8 cellular contexts compared by ENCODE assay signal in the genomic region with DNA sequence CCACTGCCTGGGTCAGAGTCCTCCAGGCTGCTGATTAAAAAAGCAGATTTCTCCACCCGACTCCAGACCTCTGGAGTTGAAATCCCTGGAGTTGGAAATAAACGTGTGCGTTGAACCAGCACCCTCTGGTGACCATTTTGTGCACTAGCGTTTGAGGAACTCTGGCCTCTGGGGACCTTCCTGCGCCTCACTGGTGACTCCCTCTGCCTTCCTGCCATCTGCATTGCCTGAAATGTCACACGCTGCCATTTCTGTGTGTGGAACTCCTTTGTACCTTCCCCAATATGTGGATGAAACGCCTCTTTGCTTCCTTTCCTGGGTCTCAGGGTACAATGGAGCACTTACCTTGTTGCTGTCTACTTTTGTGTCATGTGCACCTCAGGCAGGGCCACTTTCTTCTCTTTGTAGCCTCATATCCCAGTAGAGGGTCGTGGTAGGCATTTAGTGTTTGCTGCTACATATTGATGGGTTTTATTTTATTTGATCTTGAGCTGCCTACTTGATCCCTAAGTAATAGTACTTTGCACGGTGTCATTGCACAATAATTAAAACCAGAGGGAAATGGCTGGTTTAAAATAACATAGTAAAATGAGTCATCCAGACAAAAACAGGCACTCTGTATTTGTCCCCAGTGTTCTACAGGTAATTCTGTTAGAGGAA. TPM values are rescaled to one million over a fixed set of nuclear protein-coding genes. Genes with fewer than 3 reads are reported as not detected.
A peak's percentile ranks its signal among the peaks of the same experiment; 100 is the strongest.
DNase-seq lines count a peak whose midpoint lies in the region; ATAC-seq, FAIRE-seq and TF ChIP-seq lines count a peak whose summit lies in the region.

No MANE protein-coding gene starts in this region.

- H3K36me3 ChIP-seq in HAP-1 (replicated peaks) (no peaks in the 10 kb centered on the region), gastroesophageal sphincter (no peaks in the 10 kb centered on the region)

- H3K27ac ChIP-seq in gastroesophageal sphincter: no peak overlapping the region

- H3K4me3 ChIP-seq in HAP-1 (no peak overlapping the region), gastroesophageal sphincter (no peak overlapping the region)

- in situ Hi-C loops in HAP-1 (cut with MboI; ENCODE audit: low sequenced_read_pairs): loop anchor here (25.0 kb wide), 1 partner anchor 234 kb away; a partner anchor contains a TSS

- H3K27me3 ChIP-seq in HAP-1 (ENCODE audit: low read depth): no peaks in the 10 kb centered on the region
- no peaks in the 10 kb centered on the region for H3K27me3 ChIP-seq in gastroesophageal sphincter

- H3K4me1 ChIP-seq in HAP-1 (peaks cover 8% of the 10 kb centered on the region), gastroesophageal sphincter (peaks cover 0 to 7% (median 4%) of the 10 kb centered on the region in 3 donors)

- no peak for TF ChIP-seq EP300 in gastroesophageal sphincter (IDR thresholded peaks at IDR 0.05)

- TF ChIP-seq POLR2A in gastroesophageal sphincter (IDR thresholded peaks at IDR 0.05): no peak

- DNase-seq in GM10266 (ENCODE audit: extremely low spot score) (peak; percentile 61), HAP-1 (ENCODE audit: low spot score in 2 of 2) (peak; percentile 75 to 77), M059J (ENCODE audit: low read depth) (peak; percentile 80), RCC 7860 (ENCODE audit: low spot score) (peak; percentile 56), occipital lobe (lab: John Stamatoyannopoulos, UW) (peak; percentile 61), GF-D8 (lab: John Stamatoyannopoulos, UW) (no peak)
- peak; percentile 22 for DNase-seq in activated gamma-delta T cell treated with anti-CD3 and anti-CD28 coated beads, Interleukin-2, amount 50 U/mL, for 16 hours (ENCODE audit: low read depth)

- 8 to 13% methylated on average over 6 to 8 of the region's 9 CpGs for WGBS in gastroesophageal sphincter (ENCODE audit: low coverage in 1 of 2), 2 donors

- peak; percentile 77 for ATAC-seq in gastroesophageal sphincter

- no peak for FAIRE-seq in RCC 7860 (lab: Jason Lieb, UNC)

- TF ChIP-seq CTCF in GM10266 (IDR thresholded peaks at IDR 0.05; ENCODE audit: control insufficient read depth, insufficient read depth, low read depth, missing control alignments): peak; percentile 80
- peak; percentile 46 to 93 (median 73) for TF ChIP-seq CTCF in gastroesophageal sphincter (IDR thresholded peaks at IDR 0.05)

- no peaks in the 10 kb centered on the region for H3K9me3 ChIP-seq in HAP-1
- no peaks in the 10 kb centered on the region for H3K9me3 ChIP-seq in gastroesophageal sphincter

RNA-seq across cellular contexts. Expression of a gene that starts 56.8 kb away (rescaled TPM):
- total RNA-seq in M059J (2014; rRNA removed; shearing (Covaris generic)): not detected in 2 replicates
- total RNA-seq in gastroesophageal sphincter (1 to 10 TPM in 2 of 4 donors, under 1 TPM in 2; 0.31 to 4.3 (median 1.2) TPM), occipital lobe (not detected)
